ENCODE assay signal across 18 cellular contexts in the genomic region with DNA sequence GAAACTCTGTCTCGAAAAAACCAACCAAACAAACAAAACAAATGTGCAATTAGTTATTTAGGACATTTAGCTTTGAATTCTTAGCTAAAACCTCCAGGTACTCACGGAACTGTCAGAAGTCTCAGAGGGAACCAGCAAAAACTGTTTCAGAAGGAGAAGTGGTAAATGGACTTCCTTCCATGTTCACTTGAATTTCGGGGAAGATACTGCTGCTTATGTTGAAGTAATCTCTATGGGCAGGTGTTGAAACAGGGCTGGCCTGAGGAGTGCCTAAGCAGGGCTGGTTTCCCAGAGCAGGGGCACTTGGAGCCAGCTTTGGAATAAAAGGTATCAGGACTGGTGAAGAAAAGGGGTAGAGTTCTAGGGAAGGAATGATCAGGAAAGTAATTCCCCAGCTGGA. TPM values are rescaled to one million over a fixed set of nuclear protein-coding genes. Genes with fewer than 3 reads are reported as not detected.
DNase-seq lines count a peak whose midpoint lies in the region; ATAC-seq and TF ChIP-seq lines count a peak whose summit lies in the region.
"Had no signal": no experiment of that assay in that cellular context is flagged by ENCODE, and none has a peak within 500 bp of the region (broad histone marks: within the 10 kb centered on the region; RNA-seq: fewer than 3 reads in every experiment).

No MANE protein-coding gene starts in this region.

- DNase-seq in activated CD8-positive, alpha-beta memory T cell treated with anti-CD3 and anti-CD28 coated beads, Interleukin-2, amount 10 ng/mL, durations not matched to agents 7 days and 5 days: no peak
- DNase-seq in activated CD8-positive, alpha-beta memory T cell treated with anti-CD3 and anti-CD28 coated beads, Interleukin-2, amount 50 U/mL, for 4 hours: no peak
- DNase-seq in NOMO-1 (lab: John Stamatoyannopoulos, UW; ENCODE audit: unreplicated experiment in 2 of 2) (peak; percentile 47 to 84), NCI-H2196 (lab: John Stamatoyannopoulos, UW; ENCODE audit: unreplicated experiment) (no peak), left colon (no peak)
- DNase-seq: activated CD4-positive, alpha-beta memory T cell treated with anti-CD3 and anti-CD28 coated beads, Interleukin-2, amount 10 ng/mL, durations not matched to agents 7 days and 5 days; aorta; colonic mucosa; IMR-90; mammary epithelial cell; NCI-H1417 treated with DMSO at 0.1 percent for 48 hours; right lobe of liver; Right ventricle myocardium superior; T-helper 9 cell had no signal

- peaks cover 2% of the 10 kb centered on the region for H3K36me3 Mint-ChIP-seq in activated CD8-positive, alpha-beta memory T cell treated with anti-CD3 and anti-CD28 coated beads, Interleukin-2, amount 10 ng/mL, durations not matched to agents 7 days and 5 days
- peaks cover 3% of the 10 kb centered on the region for H3K36me3 Mint-ChIP-seq in brain
- no peaks in the 10 kb centered on the region for H3K36me3 Mint-ChIP-seq in stimulated activated memory B cell treated with anti-CD40 and anti-IgM and Interleukin-4, amounts not matched to agents 10 μg/mL and 1 μg/mL and 100 μg/mL, for 72 hours

- TF ChIP-seq CTCF in brain (conservative IDR thresholded peaks at IDR 0.05): no peak

- peak overlapping the region; percentile 61 for H3K27ac Mint-ChIP-seq in activated CD8-positive, alpha-beta memory T cell treated with anti-CD3 and anti-CD28 coated beads, Interleukin-2, amount 10 ng/mL, durations not matched to agents 7 days and 5 days
- H3K27ac Mint-ChIP-seq in brain: no peak overlapping the region
- H3K27ac Mint-ChIP-seq in stimulated activated memory B cell treated with anti-CD40 and anti-IgM and Interleukin-4, amounts not matched to agents 10 μg/mL and 1 μg/mL and 100 μg/mL, for 72 hours: peak overlapping the region; percentile 5
- H3K27ac Mint-ChIP-seq: activated CD4-positive, alpha-beta memory T cell treated with anti-CD3 and anti-CD28 coated beads, Interleukin-2, amount 10 ng/mL, durations not matched to agents 7 days and 5 days had no signal

- no peaks in the 10 kb centered on the region for H3K27me3 Mint-ChIP-seq in activated CD8-positive, alpha-beta memory T cell treated with anti-CD3 and anti-CD28 coated beads, Interleukin-2, amount 10 ng/mL, durations not matched to agents 7 days and 5 days
- H3K27me3 Mint-ChIP-seq in brain: peaks cover 5% of the 10 kb centered on the region
- H3K27me3 Mint-ChIP-seq in stimulated activated memory B cell treated with anti-CD40 and anti-IgM and Interleukin-4, amounts not matched to agents 10 μg/mL and 1 μg/mL and 100 μg/mL, for 72 hours: no peaks in the 10 kb centered on the region
- H3K27me3 Mint-ChIP-seq: activated CD4-positive, alpha-beta memory T cell treated with anti-CD3 and anti-CD28 coated beads, Interleukin-2, amount 10 ng/mL, durations not matched to agents 7 days and 5 days had no signal

- intact Hi-C loops in left colon (cut with DNase I, micrococcal nuclease): no loop called here

- H3K4me1 Mint-ChIP-seq in activated CD8-positive, alpha-beta memory T cell treated with anti-CD3 and anti-CD28 coated beads, Interleukin-2, amount 10 ng/mL, durations not matched to agents 7 days and 5 days: peaks cover 35% of the 10 kb centered on the region
- H3K4me1 Mint-ChIP-seq in brain: peaks cover 26% of the 10 kb centered on the region
- peaks cover 36% of the 10 kb centered on the region for H3K4me1 Mint-ChIP-seq in stimulated activated memory B cell treated with anti-CD40 and anti-IgM and Interleukin-4, amounts not matched to agents 10 μg/mL and 1 μg/mL and 100 μg/mL, for 72 hours

- no peak for ATAC-seq in activated CD8-positive, alpha-beta memory T cell treated with anti-CD3 and anti-CD28 coated beads, Interleukin-2, amount 10 ng/mL, durations not matched to agents 7 days and 5 days
- no peak for ATAC-seq in stimulated activated memory B cell treated with anti-CD40 and anti-IgM and Interleukin-4, amounts not matched to agents 10 μg/mL and 1 μg/mL and 100 μg/mL, for 72 hours
- ATAC-seq in left colon: no peak
- no peak for ATAC-seq in GM18498 (IDR thresholded peaks at IDR 0.05; ENCODE audit: unreplicated experiment)
- ATAC-seq: A549, right lobe of liver had no signal

- peaks cover 4% of the 10 kb centered on the region for H3K9me3 Mint-ChIP-seq in activated CD8-positive, alpha-beta memory T cell treated with anti-CD3 and anti-CD28 coated beads, Interleukin-2, amount 10 ng/mL, durations not matched to agents 7 days and 5 days (ENCODE audit: low read depth)
- peaks cover 0 to 5% (median 0%) of the 10 kb centered on the region in 5 experiments for H3K9me3 Mint-ChIP-seq in brain
- H3K9me3 Mint-ChIP-seq in stimulated activated memory B cell treated with anti-CD40 and anti-IgM and Interleukin-4, amounts not matched to agents 10 μg/mL and 1 μg/mL and 100 μg/mL, for 72 hours: no peaks in the 10 kb centered on the region
- H3K9me3 Mint-ChIP-seq: activated CD4-positive, alpha-beta memory T cell treated with anti-CD3 and anti-CD28 coated beads, Interleukin-2, amount 10 ng/mL, durations not matched to agents 7 days and 5 days had no signal

- CTCF ChIA-PET in activated CD8-positive, alpha-beta memory T cell treated with anti-CD3 and anti-CD28 coated beads, Interleukin-2, amount 10 ng/mL, durations not matched to agents 7 days and 5 days (lab: Charles Lee): interaction anchor here (1.7 to 4.7 kb wide), 3 partner anchors 8 to 12 kb away, joined by 11 to 19 read pairs (median 14); no protein-coding TSS in a partner anchor

- no peak overlapping the region for H3K4me3 Mint-ChIP-seq in activated CD8-positive, alpha-beta memory T cell treated with anti-CD3 and anti-CD28 coated beads, Interleukin-2, amount 10 ng/mL, durations not matched to agents 7 days and 5 days
- H3K4me3 Mint-ChIP-seq in brain: peak overlapping the region in 3 of 5 experiments; percentile 19 to 97 (median 64)
- no peak overlapping the region for H3K4me3 Mint-ChIP-seq in stimulated activated memory B cell treated with anti-CD40 and anti-IgM and Interleukin-4, amounts not matched to agents 10 μg/mL and 1 μg/mL and 100 μg/mL, for 72 hours
- H3K4me3 Mint-ChIP-seq: activated CD4-positive, alpha-beta memory T cell treated with anti-CD3 and anti-CD28 coated beads, Interleukin-2, amount 10 ng/mL, durations not matched to agents 7 days and 5 days had no signal

RNA-seq across cellular contexts. Expression of a gene that starts 2.4 kb away (rescaled TPM):
- 10 to 100 TPM; 11.9 to 12.1 TPM for total RNA-seq in activated CD8-positive, alpha-beta memory T cell treated with anti-CD3 and anti-CD28 coated beads, Interleukin-2, amount 10 ng/mL, durations not matched to agents 7 days and 5 days
- 9.9 TPM for polyA plus RNA-seq in brain (ENCODE audit: insufficient read depth, low read depth, low replicate concordance)
- 10 to 100 TPM; 13.2 to 13.6 TPM for total RNA-seq in left colon

Comparison
In these comparisons a context has a peak if more than half of its experiments do, and no peak if none do; other contexts are left out.
1. DNase-seq: peak in NOMO-1 (2 of 2); none in activated CD8-positive, alpha-beta memory T cell treated with anti-CD3 and anti-CD28 coated beads, Interleukin-2, amount 10 ng/mL, durations not matched to agents 7 days and 5 days (single experiment), activated CD8-positive, alpha-beta memory T cell treated with anti-CD3 and anti-CD28 coated beads, Interleukin-2, amount 50 U/mL, for 4 hours (single experiment), NCI-H2196 (single experiment) and left colon (0 of 2).
2. H3K27ac Mint-ChIP-seq: peak in activated CD8-positive, alpha-beta memory T cell treated with anti-CD3 and anti-CD28 coated beads, Interleukin-2, amount 10 ng/mL, durations not matched to agents 7 days and 5 days (single experiment) and stimulated activated memory B cell treated with anti-CD40 and anti-IgM and Interleukin-4, amounts not matched to agents 10 μg/mL and 1 μg/mL and 100 μg/mL, for 72 hours (single experiment); none in brain (0 of 5).
3. H3K4me3 Mint-ChIP-seq: peak in brain (3 of 5); none in activated CD8-positive, alpha-beta memory T cell treated with anti-CD3 and anti-CD28 coated beads, Interleukin-2, amount 10 ng/mL, durations not matched to agents 7 days and 5 days (single experiment) and stimulated activated memory B cell treated with anti-CD40 and anti-IgM and Interleukin-4, amounts not matched to agents 10 μg/mL and 1 μg/mL and 100 μg/mL, for 72 hours (single experiment).